In genomic region chr5:22938373-22938772, GRCh38 we compare ENCODE assay signal across 16 cellular contexts.
DNase-seq lines count a peak whose midpoint lies in the region; ATAC-seq, FAIRE-seq and TF ChIP-seq lines count a peak whose summit lies in the region.
"Had no signal": no experiment of that assay in that cellular context is flagged by ENCODE, and none has a peak within 500 bp of the region (broad histone marks: within the 10 kb centered on the region; RNA-seq: fewer than 3 reads in every experiment).

No MANE protein-coding gene starts in this region.

- no peak overlapping the region for H3K18ac ChIP-seq in mesenchymal stem cell (ENCODE audit: low read depth in 1 of 2, low read length in 2 of 2)

- no peak overlapping the region for H4K8ac ChIP-seq in mesenchymal stem cell (ENCODE audit: low read length)

- H2BK12ac ChIP-seq in mesenchymal stem cell (ENCODE audit: low read length in 2 of 2), result no peak overlapping the region

- H2AFZ ChIP-seq in mesenchymal stem cell (ENCODE audit: low read depth, low read length), result no peak overlapping the region

- H2BK15ac ChIP-seq in mesenchymal stem cell (ENCODE audit: low read depth, poor library complexity, severe bottlenecking), result no peak overlapping the region

- 60% methylated on average over 1 of the region's 4 CpGs for WGBS in mesenchymal stem cell
- 79 to 83% (median 81%) methylated on average over 4 of the region's 4 CpGs for WGBS in heart left ventricle, 4 donors

- TF ChIP-seq POLR2A in heart left ventricle (IDR thresholded peaks at IDR 0.05), result no peak

- no peak overlapping the region for H3K4ac ChIP-seq in mesenchymal stem cell (ENCODE audit: low read depth in 1 of 2, low read length in 2 of 2)

- H3K23ac ChIP-seq in mesenchymal stem cell (ENCODE audit: low read length in 2 of 2), result no peak overlapping the region

- H3K9ac ChIP-seq in mesenchymal stem cell (ENCODE audit: low read length), result no peak overlapping the region

- H3K79me1 ChIP-seq in mesenchymal stem cell (replicated peaks; ENCODE audit: low read length, poor library complexity, severe bottlenecking), result no peaks in the 10 kb centered on the region

- H3K4me2 ChIP-seq in mesenchymal stem cell (ENCODE audit: low read length, poor library complexity, severe bottlenecking), result no peak overlapping the region

- no peak for ATAC-seq in RWPE2 (ENCODE audit: low read depth)
- ATAC-seq in heart left ventricle, result no peak

- H3K4me1 ChIP-seq in RWPE2 (ENCODE audit: insufficient read depth, poor library complexity, severe bottlenecking) (peaks cover 6% of the 10 kb centered on the region), mesenchymal stem cell (ENCODE audit: control insufficient read depth, insufficient read depth, low read depth, low read length) (peaks cover 2% of the 10 kb centered on the region), heart left ventricle (no peaks in the 10 kb centered on the region)

- FAIRE-seq in A204.1 (lab: Jason Lieb, UNC), result peak; percentile 66
- peak; percentile 57 for FAIRE-seq in colon (lab: Jason Lieb, UNC)
- FAIRE-seq: H1 had no signal

- H3K36me3 ChIP-seq in RWPE2 (ENCODE audit: low read depth), result no peaks in the 10 kb centered on the region
- H3K36me3 ChIP-seq in mesenchymal stem cell (ENCODE audit: control insufficient read depth in 1 of 2, insufficient read depth in 2 of 2, low read depth in 1 of 2, low read length in 2 of 2), result no peaks in the 10 kb centered on the region
- H3K36me3 ChIP-seq in heart left ventricle, result no peaks in the 10 kb centered on the region

- H2BK120ac ChIP-seq in mesenchymal stem cell (ENCODE audit: low read depth, low read length), result no peak overlapping the region

- H2AK5ac ChIP-seq in mesenchymal stem cell (ENCODE audit: low read length, severe bottlenecking), result no peak overlapping the region

- no peaks in the 10 kb centered on the region for H3K27me3 ChIP-seq in RWPE2 (ENCODE audit: insufficient read depth, poor library complexity, severe bottlenecking)
- no peaks in the 10 kb centered on the region for H3K27me3 ChIP-seq in mesenchymal stem cell (ENCODE audit: control insufficient read depth in 1 of 2, insufficient read depth in 1 of 2, low read length in 2 of 2)
- H3K27me3 ChIP-seq in heart left ventricle, result no peaks in the 10 kb centered on the region

- no peak for DNase-seq in RWPE2 (ENCODE audit: low spot score)
- DNase-seq in mesenchymal stem cell, result peak; percentile 16
- no peak for DNase-seq in activated CD4-positive, alpha-beta T cell treated with anti-CD3 and anti-CD28 coated beads, Interleukin-2, amount 50 U/mL, for 48 hours
- no peak for DNase-seq in heart left ventricle
- no peak for DNase-seq in NCI-H1092 (lab: John Stamatoyannopoulos, UW)
- DNase-seq: ACHN; C1 segment of cervical spinal cord; Calu3; CD4-positive, alpha-beta T cell; DMS 273 treated with DMSO at 0.1 percent for 48 hours; HCEC 1CT; HFFc6 had no signal

- H3K27ac ChIP-seq in RWPE2 (ENCODE audit: poor library complexity, severe bottlenecking) (peak overlapping the region; percentile 41), mesenchymal stem cell (ENCODE audit: low read length, poor library complexity, severe bottlenecking) (no peak overlapping the region), heart left ventricle (no peak overlapping the region)
- H3K27ac ChIP-seq: 22Rv1 had no signal

- no peak overlapping the region for H2BK5ac ChIP-seq in mesenchymal stem cell (ENCODE audit: low read depth, low read length, poor library complexity, severe bottlenecking)

- H3K9me3 ChIP-seq in RWPE2 (ENCODE audit: severe bottlenecking) (peaks cover 4% of the 10 kb centered on the region), mesenchymal stem cell (ENCODE audit: control insufficient read depth, low read length) (no peaks in the 10 kb centered on the region), heart left ventricle (peaks cover 0 to 7% (median 0%) of the 10 kb centered on the region in 12 donors)

- H4K91ac ChIP-seq in mesenchymal stem cell (ENCODE audit: low read length), result no peak overlapping the region

- TF ChIP-seq CTCF in RWPE2 (IDR thresholded peaks at IDR 0.05; ENCODE audit: poor library complexity, severe bottlenecking) (no peak), heart left ventricle (IDR thresholded peaks at IDR 0.05) (no peak)

- intact Hi-C loops in heart left ventricle (cut with DNase I), result no loop called here

- no peak overlapping the region for H3K14ac ChIP-seq in mesenchymal stem cell (ENCODE audit: low read length in 2 of 2)

- H3K4me3 ChIP-seq in RWPE2 (ENCODE audit: severe bottlenecking), result no peak overlapping the region
- no peak overlapping the region for H3K4me3 ChIP-seq in mesenchymal stem cell (ENCODE audit: insufficient read depth in 1 of 2, low read depth in 1 of 2, low read length in 2 of 2)
- H3K4me3 ChIP-seq in heart left ventricle, result no peak overlapping the region
